Comparison of ENCODE assay signal across 8 cellular contexts in the genomic region with DNA sequence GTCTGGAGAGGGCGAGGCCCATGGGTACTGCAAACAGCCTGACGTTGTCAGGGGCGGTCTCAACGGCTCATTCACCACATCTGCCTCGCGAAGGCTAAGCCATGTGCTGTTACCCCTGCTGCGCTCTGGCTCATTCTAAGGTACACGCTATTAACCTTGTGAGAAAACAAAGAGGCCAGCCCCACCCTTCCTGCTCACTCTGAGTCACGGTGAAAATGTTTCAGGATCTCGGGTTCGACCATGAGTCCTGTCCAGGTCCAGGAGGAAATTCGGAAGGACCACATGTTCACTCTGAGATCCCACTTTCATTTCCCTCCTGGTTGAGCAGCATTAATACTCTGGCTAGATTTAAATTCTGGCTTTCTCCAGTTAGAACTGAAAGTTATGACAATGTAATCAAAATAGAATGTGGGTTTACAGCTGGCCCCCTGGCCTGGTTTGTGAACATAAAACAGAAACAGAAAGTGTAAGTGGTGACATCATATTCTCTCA. TPM values are rescaled to one million over a fixed set of nuclear protein-coding genes. Genes with fewer than 3 reads are reported as not detected.
A peak's percentile ranks its signal among the peaks of the same experiment; 100 is the strongest.
DNase-seq lines count a peak whose midpoint lies in the region; ATAC-seq and TF ChIP-seq lines count a peak whose summit lies in the region.

No MANE protein-coding gene starts in this region.

- DNase-seq in SIG-M5 treated with dmso at 0.1 percent for 504 hours (lab: John Stamatoyannopoulos, UW; ENCODE audit: unreplicated experiment) (peak; percentile 33), SIG-M5 (lab: John Stamatoyannopoulos, UW) (no peak), NCI-H2029 treated with DMSO at 0.1 percent for 48 hours (lab: John Stamatoyannopoulos, UW) (peak; percentile 23), adipocyte (ENCODE audit: low read depth) (peak; percentile 80), iris pigment epithelial cell (ENCODE audit: low read depth) (peak; percentile 94), thoracic aorta (ENCODE audit: low spot score) (no peak), WERI-Rb-1 (no peak)

- peak overlapping the region; percentile 46 for H3K9ac ChIP-seq in adipocyte (ENCODE audit: low read length)

- H3K4me1 ChIP-seq in adipocyte (ENCODE audit: control insufficient read depth, insufficient read depth, low read length) (peaks cover 87% of the 10 kb centered on the region), thoracic aorta (ENCODE audit: control insufficient read depth in 1 of 2, low read depth in 2 of 2) (peaks cover 36 to 55% of the 10 kb centered on the region in 2 donors)

- H3K4me3 ChIP-seq in adipocyte (ENCODE audit: low read length) (peak overlapping the region; percentile 56), thoracic aorta (peak overlapping the region; percentile 31), WERI-Rb-1 (ENCODE audit: low read depth, low read length) (no peak overlapping the region)

- ATAC-seq in HG02610 (IDR thresholded peaks at IDR 0.05; ENCODE audit: unreplicated experiment): peak; percentile 85
- no peak for ATAC-seq in thoracic aorta (ENCODE audit: insufficient number of reproducible peaks, low FRiP score, low read depth)

- H3K27me3 ChIP-seq in adipocyte (replicated peaks; ENCODE audit: control insufficient read depth, insufficient read depth, low read length) (no peaks in the 10 kb centered on the region), thoracic aorta (replicated peaks; ENCODE audit: insufficient read depth) (no peaks in the 10 kb centered on the region), WERI-Rb-1 (ENCODE audit: insufficient read depth, low read depth, severe bottlenecking) (no peaks in the 10 kb centered on the region)

- H3K36me3 ChIP-seq in adipocyte (ENCODE audit: control insufficient read depth, insufficient read depth, low read length, severe bottlenecking) (no peaks in the 10 kb centered on the region), thoracic aorta (no peaks in the 10 kb centered on the region), WERI-Rb-1 (no peaks in the 10 kb centered on the region)

- TF ChIP-seq CTCF in thoracic aorta (IDR thresholded peaks at IDR 0.05): no peak
- TF ChIP-seq CTCF in WERI-Rb-1 (IDR thresholded peaks at IDR 0.05; ENCODE audit: low read depth, low read length): no peak

- H3K9me3 ChIP-seq in adipocyte (ENCODE audit: control insufficient read depth, low read length) (no peaks in the 10 kb centered on the region), thoracic aorta (no peaks in the 10 kb centered on the region), WERI-Rb-1 (ENCODE audit: severe bottlenecking) (no peaks in the 10 kb centered on the region)

- H3K27ac ChIP-seq in thoracic aorta (peak overlapping the region; percentile 61 to 76), WERI-Rb-1 (no peak overlapping the region)

RNA-seq across cellular contexts. Expression of gene EGFR, which starts 55.2 kb away (rescaled TPM):
- total RNA-seq in thoracic aorta: 10 to 100 TPM; 54.8 to 56.7 TPM

Comparison
In these comparisons a context has a peak if more than half of its experiments do, and no peak if none do; other contexts are left out.
1. DNase-seq: peak in SIG-M5 treated with dmso at 0.1 percent for 504 hours (single experiment), NCI-H2029 treated with DMSO at 0.1 percent for 48 hours (single experiment), adipocyte (single experiment) and iris pigment epithelial cell (single experiment); none in SIG-M5 (single experiment), thoracic aorta (single experiment) and WERI-Rb-1 (single experiment).